Comparison of ENCODE assay signal across 16 cellular contexts in genomic region chr7:7136423-7136822, GRCh38. TPM values are rescaled to one million over a fixed set of nuclear protein-coding genes. Genes with fewer than 3 reads are reported as not detected.
A peak's percentile ranks its signal among the peaks of the same experiment; 100 is the strongest.
DNase-seq lines count a peak whose midpoint lies in the region; ATAC-seq, FAIRE-seq and TF ChIP-seq lines count a peak whose summit lies in the region.
"Had no signal": no experiment of that assay in that cellular context is flagged by ENCODE, and none has a peak within 500 bp of the region (broad histone marks: within the 10 kb centered on the region; RNA-seq: fewer than 3 reads in every experiment).

No MANE protein-coding gene starts in this region.

- H3K27me3 Mint-ChIP-seq in natural killer cell (ENCODE audit: low read depth in 2 of 2): no peaks in the 10 kb centered on the region

- peak overlapping the region; percentile 14 for H3K4me3 Mint-ChIP-seq in natural killer cell
- H3K4me3 Mint-ChIP-seq: activated naive CD4-positive, alpha-beta T cell treated with anti-CD3 and anti-CD28 coated beads for 36 hours had no signal

- no peak overlapping the region for H3K4me3 ChIP-seq in WERI-Rb-1 (ENCODE audit: low read depth, low read length)
- H3K4me3 ChIP-seq: suprapubic skin had no signal

- TF ChIP-seq CTCF in natural killer cell (IDR thresholded peaks at IDR 0.05) (no peak), D721Med (IDR thresholded peaks at IDR 0.05; ENCODE audit: insufficient read depth, missing control alignments) (no peak), WERI-Rb-1 (IDR thresholded peaks at IDR 0.05; ENCODE audit: low read depth, low read length) (no peak)

- no peak overlapping the region for H3K27ac ChIP-seq in WERI-Rb-1
- H3K27ac ChIP-seq: suprapubic skin had no signal

- H3K27me3 ChIP-seq in WERI-Rb-1 (ENCODE audit: insufficient read depth, low read depth, severe bottlenecking): no peaks in the 10 kb centered on the region
- H3K27me3 ChIP-seq: suprapubic skin had no signal

- FAIRE-seq in D721Med (lab: Jason Lieb, UNC): no peak
- FAIRE-seq: HTR-8/SVneo had no signal

- ATAC-seq in natural killer cell (peak; percentile 67 to 82 (median 72)), HG03460 (IDR thresholded peaks at IDR 0.05; ENCODE audit: unreplicated experiment) (no peak), GM19452 (IDR thresholded peaks at IDR 0.05; ENCODE audit: unreplicated experiment) (no peak)
- ATAC-seq: SK-N-SH treated with all-trans-retinoic acid at 6 μM for 48 hours had no signal

- DNase-seq in GM03348 (ENCODE audit: low spot score) (peak; percentile 9), NCI-H69 (lab: John Stamatoyannopoulos, UW) (peak; percentile 42), fibroblast of peridontal ligament (ENCODE audit: extremely low read depth) (peak; percentile 69), natural killer cell (no peak), D721Med (ENCODE audit: insufficient read length, low spot score) (no peak), WERI-Rb-1 (no peak)
- DNase-seq: activated CD4-positive, alpha-beta T cell treated with anti-CD3 and anti-CD28 coated beads, Interleukin-2, amount 50 U/mL, for 48 hours; activated naive CD4-positive, alpha-beta T cell treated with anti-CD3 and anti-CD28 coated beads for 36 hours; Calu3; NCI-H524; stimulated activated CD4-positive, alpha-beta T cell treated with anti-CD3 and anti-CD28 coated beads, Interleukin-4, amount 100 ng/mL, for 24 hours had no signal

- intact Hi-C loops in natural killer cell (cut with micrococcal nuclease): no loop called here

- H3K36me3 Mint-ChIP-seq in natural killer cell: no peaks in the 10 kb centered on the region

- no peaks in the 10 kb centered on the region for H3K9me3 ChIP-seq in WERI-Rb-1 (ENCODE audit: severe bottlenecking)
- H3K9me3 ChIP-seq: suprapubic skin had no signal

- H3K4me1 Mint-ChIP-seq in natural killer cell: peaks cover 14 to 19% of the 10 kb centered on the region in 2 donors

- peak overlapping the region; percentile 55 to 84 for H3K27ac Mint-ChIP-seq in natural killer cell
- H3K27ac Mint-ChIP-seq: activated naive CD4-positive, alpha-beta T cell treated with anti-CD3 and anti-CD28 coated beads for 36 hours had no signal

- no peaks in the 10 kb centered on the region for H3K9me3 Mint-ChIP-seq in natural killer cell

- H3K36me3 ChIP-seq in WERI-Rb-1: no peaks in the 10 kb centered on the region
- H3K36me3 ChIP-seq: suprapubic skin had no signal

RNA-seq across cellular contexts. Expression of gene C1GALT1, which starts 45.9 kb away (rescaled TPM):
- total RNA-seq in natural killer cell: 10 to 100 TPM; 54.5 to 64.5 (median 63.7) TPM

Comparison
In these comparisons a context has a peak if more than half of its experiments do, and no peak if none do; other contexts are left out.
1. DNase-seq: peak in GM03348 (single experiment), NCI-H69 (single experiment) and fibroblast of peridontal ligament (single experiment); none in natural killer cell (single experiment), D721Med (single experiment) and WERI-Rb-1 (single experiment).
2. ATAC-seq: peak in natural killer cell (3 of 3); none in HG03460 (single experiment) and GM19452 (single experiment).